ENCODE assay signal across 18 cellular contexts in the genomic region with DNA sequence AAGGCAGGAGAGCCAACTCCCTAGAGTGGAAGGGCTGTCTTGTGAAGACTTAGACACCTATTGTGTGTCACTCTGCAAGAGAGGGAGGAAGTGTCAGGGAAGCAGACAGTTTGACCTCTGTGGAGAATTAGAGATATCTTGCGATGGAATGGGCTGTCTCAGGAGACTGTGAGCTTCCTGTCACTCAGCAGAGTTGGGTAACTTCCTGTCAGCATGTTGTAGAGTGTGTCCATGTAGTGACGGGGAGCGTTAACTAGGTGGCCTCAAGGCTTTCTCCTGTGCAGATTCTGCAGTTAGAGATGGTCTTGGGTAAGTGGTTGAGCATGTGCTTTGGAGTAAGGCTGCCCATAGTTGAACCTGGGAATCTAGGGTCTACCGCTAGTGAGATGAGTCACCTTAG.
DNase-seq lines count a peak whose midpoint lies in the region; ATAC-seq, FAIRE-seq and TF ChIP-seq lines count a peak whose summit lies in the region.
"Had no signal": no experiment of that assay in that cellular context is flagged by ENCODE, and none has a peak within 500 bp of the region (broad histone marks: within the 10 kb centered on the region; RNA-seq: fewer than 3 reads in every experiment).

No MANE protein-coding gene starts in this region.

- H3K4me1 ChIP-seq in GM23338 (ENCODE audit: insufficient read depth): no peaks in the 10 kb centered on the region; the same call in 1 of the 2 replicates
- H3K4me1 ChIP-seq in HepG2 (ENCODE audit: insufficient read depth, low read length): no peaks in the 10 kb centered on the region
- H3K4me1 ChIP-seq in CD8-positive, alpha-beta memory T cell (ENCODE audit: insufficient read depth, low read length): no peaks in the 10 kb centered on the region
- H3K4me1 ChIP-seq: ascending aorta had no signal

- POLR2A ChIA-PET in HepG2 (lab: Yijun Ruan, JAX): no interaction called here
- POLR2A ChIA-PET in CD8-positive, alpha-beta memory T cell (lab: Charles Lee): no interaction called here

- no peaks in the 10 kb centered on the region for H3K9me3 ChIP-seq in HepG2 (ENCODE audit: low read length)
- H3K9me3 ChIP-seq in CD8-positive, alpha-beta memory T cell (ENCODE audit: low read length): no peaks in the 10 kb centered on the region
- H3K9me3 ChIP-seq: ascending aorta, heart left ventricle, ovary had no signal

- H3K9ac ChIP-seq in HepG2 (ENCODE audit: insufficient read depth, low read depth, low read length): no peak overlapping the region

- TF ChIP-seq RAD21 in HepG2 (CRISPR knock-in tag; IDR thresholded peaks at IDR 0.05): no peak

- H2AFZ ChIP-seq in GM23338 (peak overlapping the region; percentile 29; the same call in 1 of the 2 replicates), HepG2 (ENCODE audit: low read length) (no peak overlapping the region)

- H3K27me3 ChIP-seq in GM23338 (ENCODE audit: insufficient read depth) (no peaks in the 10 kb centered on the region), HepG2 (ENCODE audit: control insufficient read depth in 1 of 2, insufficient read depth in 2 of 2, low read length in 2 of 2) (no peaks in the 10 kb centered on the region)
- no peaks in the 10 kb centered on the region for H3K27me3 ChIP-seq in CD8-positive, alpha-beta memory T cell (ENCODE audit: insufficient read depth, low read length, poor library complexity, severe bottlenecking)
- H3K27me3 ChIP-seq: ascending aorta, heart left ventricle, ovary had no signal

- H3K27ac ChIP-seq in GM23338 (ENCODE audit: low read depth) (no peak overlapping the region), HepG2 (ENCODE audit: extremely low read length, insufficient read depth, low read length) (no peak overlapping the region)
- H3K27ac ChIP-seq in CD8-positive, alpha-beta memory T cell (ENCODE audit: low read depth, low read length): no peak overlapping the region
- H3K27ac ChIP-seq: ascending aorta, ovary had no signal

- H3K27me3 Mint-ChIP-seq in GM23338 (ENCODE audit: insufficient read depth, low read depth, poor library complexity): no peaks in the 10 kb centered on the region
- H3K27me3 Mint-ChIP-seq in CD8-positive, alpha-beta memory T cell: peaks cover 4 to 10% of the 10 kb centered on the region in 2 donors

- no peak for FAIRE-seq in HepG2 (lab: Jason Lieb, UNC)
- FAIRE-seq: D721Med had no signal

- no peak for DNase-seq in GM23338 (ENCODE audit: low spot score)
- DNase-seq in Kasumi-1 (lab: John Stamatoyannopoulos, UW): peak; percentile 53 to 62
- DNase-seq in SK-MEL-5 (ENCODE audit: low read depth, low spot score): peak; percentile 20
- no peak for DNase-seq in HepG2 (ENCODE audit: low spot score)
- DNase-seq in CD8-positive, alpha-beta memory T cell: no peak
- no peak for DNase-seq in H4 (ENCODE audit: low spot score)
- DNase-seq: activated naive CD4-positive, alpha-beta T cell treated with Interleukin-2 at 50 U/mL for 16 hours; effector memory CD8-positive, alpha-beta T cell; heart left ventricle; NCI-H1092 treated with DMSO at 0.1 percent for 48 hours; NCI-H524 treated with DMSO at 0.1 percent for 48 hours; ovary; stimulated activated CD4-positive, alpha-beta T cell treated with anti-CD3 and anti-CD28 coated beads, Interleukin-1b, Interleukin-23, amount 100 ng/mL, for 48 hours; SW 1271 had no signal

- H3K4me3 ChIP-seq in GM23338 (no peak overlapping the region), HepG2 (replicated peaks in 1 of 3; ENCODE audit: insufficient read depth in 1 of 3, low read depth in 2 of 3, low read length in 3 of 3) (no peak overlapping the region)
- no peak overlapping the region for H3K4me3 ChIP-seq in CD8-positive, alpha-beta memory T cell (ENCODE audit: low read length)
- H3K4me3 ChIP-seq: ascending aorta, heart left ventricle, lung, ovary had no signal

- H3K36me3 ChIP-seq in GM23338 (ENCODE audit: insufficient read depth): no peaks in the 10 kb centered on the region
- no peaks in the 10 kb centered on the region for H3K36me3 ChIP-seq in HepG2 (replicated peaks in 1 of 2; ENCODE audit: control insufficient read depth in 1 of 2, insufficient read depth in 2 of 2, low read length in 2 of 2)
- no peaks in the 10 kb centered on the region for H3K36me3 ChIP-seq in CD8-positive, alpha-beta memory T cell (ENCODE audit: insufficient read depth, low read length)
- H3K36me3 ChIP-seq: ascending aorta, heart left ventricle, ovary had no signal

- in situ Hi-C loops in SK-MEL-5 (cut with HindIII; ENCODE audit: low pct_unique_long_range_greater_than_20kb, low sequenced_read_pairs) (no loop called here), HepG2 (cut with HindIII; ENCODE audit: extremely low pct_ligation_motif_present, low pct_unique_long_range_greater_than_20kb) (no loop called here)

- no peak overlapping the region for H3K4me3 Mint-ChIP-seq in GM23338
- H3K4me3 Mint-ChIP-seq in CD8-positive, alpha-beta memory T cell: no peak overlapping the region
- H3K4me3 Mint-ChIP-seq: effector memory CD8-positive, alpha-beta T cell had no signal

- H4K20me1 ChIP-seq in GM23338 (replicated peaks; ENCODE audit: insufficient read depth) (no peaks in the 10 kb centered on the region), HepG2 (ENCODE audit: insufficient read depth, low read length) (no peaks in the 10 kb centered on the region)

- H3K36me3 Mint-ChIP-seq in GM23338 (ENCODE audit: low read depth): no peaks in the 10 kb centered on the region
- H3K36me3 Mint-ChIP-seq in CD8-positive, alpha-beta memory T cell: no peaks in the 10 kb centered on the region

- H3K4me2 ChIP-seq in GM23338: no peak overlapping the region
- no peak overlapping the region for H3K4me2 ChIP-seq in HepG2 (ENCODE audit: low read depth, low read length)

- no peak for TF ChIP-seq POLR2A in HepG2 (IDR thresholded peaks at IDR 0.05; ENCODE audit: insufficient read depth in 1 of 2, low read depth in 2 of 2, low read length in 2 of 2)

- 15% methylated on average over 4 of the region's 4 CpGs for WGBS in HepG2 (ENCODE audit: low lambda C conversion rate)

- H3K79me2 ChIP-seq in GM23338 (replicated peaks; ENCODE audit: insufficient read depth) (no peaks in the 10 kb centered on the region), HepG2 (ENCODE audit: insufficient read depth, low read length) (no peaks in the 10 kb centered on the region)

- peaks cover 6% of the 10 kb centered on the region; the same call in 2 of the 3 replicates for H3K4me1 Mint-ChIP-seq in GM23338
- H3K4me1 Mint-ChIP-seq in CD8-positive, alpha-beta memory T cell: no peaks in the 10 kb centered on the region

- no TSS peak for BruUV-seq in HepG2 (replicated peaks; lab: Mats Ljungman, UMichigan)

- no peak for ATAC-seq in GM23338
- ATAC-seq in HepG2: no peak
- no peak for ATAC-seq in HG03196 (IDR thresholded peaks at IDR 0.05; ENCODE audit: unreplicated experiment)
- ATAC-seq: effector memory CD8-positive, alpha-beta T cell had no signal

- TF ChIP-seq CTCF in GM23338 (conservative IDR thresholded peaks at IDR 0.05; ENCODE audit: low read depth in 2 of 2) (no peak), HepG2 (CRISPR knock-in tag; IDR thresholded peaks at IDR 0.05) (no peak)

- H3F3A ChIP-seq in GM23338 (replicated peaks; ENCODE audit: low read depth): no peaks in the 10 kb centered on the region

- CTCF ChIA-PET in HepG2 (lab: Yijun Ruan, JAX; ENCODE audit: low intra/inter-chr PET ratio, low total read pairs): no interaction called here
- CTCF ChIA-PET in CD8-positive, alpha-beta memory T cell (lab: Charles Lee): no interaction called here

- intact Hi-C loops in HepG2 (cut with micrococcal nuclease; ENCODE audit: unreplicated experiment): no loop called here

- H3K9me2 ChIP-seq in GM23338 (ENCODE audit: insufficient read depth): no peaks in the 10 kb centered on the region

- TF ChIP-seq EP300 in HepG2 (IDR thresholded peaks at IDR 0.05; ENCODE audit: low read depth in 2 of 2, low read length in 2 of 2): no peak
- no peak for TF ChIP-seq EP300 in HepG2 (CRISPR knock-in tag; IDR thresholded peaks at IDR 0.05; ENCODE audit: borderline replicate concordance)

- no peak overlapping the region for H3K27ac Mint-ChIP-seq in GM23338
- no peak overlapping the region for H3K27ac Mint-ChIP-seq in CD8-positive, alpha-beta memory T cell
- H3K27ac Mint-ChIP-seq: effector memory CD8-positive, alpha-beta T cell had no signal

- H3K9me3 Mint-ChIP-seq in GM23338: no peaks in the 10 kb centered on the region
- H3K9me3 Mint-ChIP-seq in CD8-positive, alpha-beta memory T cell: no peaks in the 10 kb centered on the region
- H3K9me3 Mint-ChIP-seq: effector memory CD8-positive, alpha-beta T cell had no signal

TF ChIP-seq in GM23338, 12 proteins besides CTCF, POLR2A, EP300 and RAD21 (continues in another document):
- TF ChIP-seq EZH2 (IDR thresholded peaks at IDR 0.05; ENCODE audit: low read depth, unreplicated experiment): no peak

TF ChIP-seq in HepG2, 621 proteins besides CTCF, POLR2A, EP300 and RAD21:
- no peak for TF ChIP-seq GABPA (IDR thresholded peaks at IDR 0.05; ENCODE audit: low read depth, low read length)
- TF ChIP-seq GABPA (CRISPR knock-in tag; IDR thresholded peaks at IDR 0.05; ENCODE audit: low read depth): peak; percentile 13; the same call in 1 of the 2 replicates
- no peak for TF ChIP-seq MAFK (conservative IDR thresholded peaks at IDR 0.05 in 1 of 2, IDR thresholded peaks at IDR 0.05 in 1 of 2; ENCODE audit: low read length in 2 of 2)
TF ChIP-seq in HepG2: peak in this region for 1.

Comparison
In these comparisons a context has a peak if more than half of its experiments do, and no peak if none do; other contexts are left out.
1. DNase-seq: peak in Kasumi-1 (2 of 2) and SK-MEL-5 (single experiment); none in GM23338 (single experiment), HepG2 (single experiment), CD8-positive, alpha-beta memory T cell (0 of 5) and H4 (single experiment).